17 cellular contexts compared by ENCODE assay signal in the genomic region with DNA sequence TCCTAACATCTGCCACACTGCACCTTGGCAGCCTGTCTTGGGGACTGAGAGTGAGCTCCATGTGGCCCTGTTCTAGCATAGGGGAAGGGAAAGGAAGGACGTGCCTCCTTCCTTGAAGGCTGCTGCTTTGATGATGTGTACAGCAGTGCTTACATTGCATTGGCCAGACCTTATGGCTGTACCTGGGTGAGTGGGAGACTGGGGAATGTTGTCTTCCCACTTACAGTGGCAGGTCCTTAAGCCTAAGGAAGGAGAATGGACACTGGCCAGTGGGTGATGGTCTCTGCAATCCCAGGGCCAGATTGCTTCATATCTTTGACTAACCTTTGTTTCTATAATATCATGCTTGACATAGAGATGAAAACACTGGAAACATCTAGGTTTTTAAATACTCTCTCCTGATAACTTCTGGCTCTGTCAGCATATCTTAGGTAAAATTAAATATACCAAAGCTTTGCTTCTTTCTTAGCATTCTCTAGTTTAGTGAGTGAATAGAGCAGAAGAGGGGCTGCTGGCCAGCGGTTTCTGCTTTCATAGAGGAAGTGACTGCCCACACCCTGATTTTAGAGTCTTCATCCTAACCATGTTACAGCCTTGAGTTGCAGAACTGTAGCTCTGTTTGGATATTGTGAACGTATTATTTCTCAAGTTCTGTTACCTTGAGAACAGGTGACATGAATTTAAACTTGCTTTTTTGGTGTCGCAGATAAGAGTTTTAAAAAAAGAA. TPM values are rescaled to one million over a fixed set of nuclear protein-coding genes. Genes with fewer than 3 reads are reported as not detected.
DNase-seq lines count a peak whose midpoint lies in the region; TF ChIP-seq lines count a peak whose summit lies in the region.
"Had no signal": no experiment of that assay in that cellular context is flagged by ENCODE, and none has a peak within 500 bp of the region (broad histone marks: within the 10 kb centered on the region; RNA-seq: fewer than 3 reads in every experiment).

No MANE protein-coding gene starts in this region.

- intact Hi-C loops in dorsolateral prefrontal cortex (cut with DNase I) = no loop called here

- peak overlapping the region; percentile 27 for H3K27ac Mint-ChIP-seq in neural crest cell (ENCODE audit: unreplicated experiment)

- no peaks in the 10 kb centered on the region for H3K27me3 ChIP-seq in dorsolateral prefrontal cortex
- H3K27me3 ChIP-seq: suprapubic skin had no signal

- peaks cover 17% of the 10 kb centered on the region for H3K4me1 Mint-ChIP-seq in neural crest cell

- H3K4me3 Mint-ChIP-seq in neural crest cell = no peak overlapping the region
- H3K4me3 Mint-ChIP-seq: immature natural killer cell had no signal

- no peaks in the 10 kb centered on the region for H3K9me3 Mint-ChIP-seq in neural crest cell
- H3K9me3 Mint-ChIP-seq: immature natural killer cell had no signal

- no peaks in the 10 kb centered on the region for H3K27me3 Mint-ChIP-seq in neural crest cell (ENCODE audit: low read depth)

- DNase-seq in GM12865 (ENCODE audit: low read depth) = peak; percentile 20
- DNase-seq in MV-4-11 (lab: John Stamatoyannopoulos, UW) = peak; percentile 65
- no peak for DNase-seq in dorsolateral prefrontal cortex
- DNase-seq in neural crest cell (ENCODE audit: low read depth, low spot score) = no peak
- DNase-seq in AG20443 (ENCODE audit: low spot score) = no peak
- no peak for DNase-seq in activated gamma-delta T cell (lab: John Stamatoyannopoulos, UW)
- no peak for DNase-seq in HuH-7 (ENCODE audit: low spot score)
- DNase-seq: activated CD4-positive, alpha-beta T cell treated with anti-CD3 and anti-CD28 coated beads for 48 hours; C1 segment of cervical spinal cord; DMS79; H7; immature natural killer cell; KBM-7; NCI-H1694; NCI-H524 treated with DMSO at 0.1 percent for 48 hours; stimulated activated CD4-positive, alpha-beta T cell treated with anti-CD3 and anti-CD28 coated beads, Interleukin-15, amount 100 ng/mL, for 24 hours had no signal

- TF ChIP-seq CTCF in GM12865 (IDR thresholded peaks at IDR 0.05; ENCODE audit: insufficient read depth, low read depth, low read length, missing control alignments) = no peak
- TF ChIP-seq CTCF in dorsolateral prefrontal cortex (IDR thresholded peaks at IDR 0.05 in 54 of 56, conservative IDR thresholded peaks at IDR 0.05 in 2 of 56; ENCODE audit: low read depth in 1 of 56, partially characterized antibody in 56 of 56) = no peak
- no peak for TF ChIP-seq CTCF in neural crest cell (conservative IDR thresholded peaks at IDR 0.05)

- H3K4me3 ChIP-seq in GM12865 (ENCODE audit: low read depth, low read length) = no peak overlapping the region
- H3K4me3 ChIP-seq in dorsolateral prefrontal cortex = no peak overlapping the region
- H3K4me3 ChIP-seq: suprapubic skin had no signal

- H3K27ac ChIP-seq in dorsolateral prefrontal cortex = peak overlapping the region in 46 of 59 donors; percentile 0 to 89 (median 46)
- H3K27ac ChIP-seq: suprapubic skin had no signal

- peaks cover 25% of the 10 kb centered on the region for H3K36me3 Mint-ChIP-seq in neural crest cell (ENCODE audit: low read depth)

RNA-seq across cellular contexts. Expression of gene KLC1, which starts 27.2 kb away (rescaled TPM):
- total RNA-seq in dorsolateral prefrontal cortex (100 to 1,000 TPM; 362 to 692 (median 542) TPM), neural crest cell (173 and 180 TPM in 2 replicates)

RNA-seq across cellular contexts. Expression of gene XRCC3, which starts 59.1 kb away (rescaled TPM):
- total RNA-seq in dorsolateral prefrontal cortex = 10 to 100 TPM in 58 of 120 experiments, 1 to 10 TPM in 62; 4.7 to 19.1 (median 9.9) TPM
- 50.8 and 53.6 TPM in 2 replicates for total RNA-seq in neural crest cell

RNA-seq across cellular contexts. Expression of gene ZFYVE21, which starts 59.4 kb away (rescaled TPM):
- 100 to 1,000 TPM in 87 of 120 experiments, 10 to 100 TPM in 33; 71.0 to 188 (median 111) TPM for total RNA-seq in dorsolateral prefrontal cortex
- 42.0 and 44.0 TPM in 2 replicates for total RNA-seq in neural crest cell

Comparison
In these comparisons a context has a peak if more than half of its experiments do, and no peak if none do; other contexts are left out.
1. DNase-seq: peak in GM12865 (single experiment) and MV-4-11 (single experiment); none in dorsolateral prefrontal cortex (0 of 10), neural crest cell (single experiment), AG20443 (single experiment), activated gamma-delta T cell (single experiment) and HuH-7 (single experiment).